In genomic region chr10:28214185-28214584, GRCh38 we compare ENCODE assay signal across 20 cellular contexts.
"Had no signal": no experiment of that assay in that cellular context is flagged by ENCODE, and none has a peak within 500 bp of the region (broad histone marks: within the 10 kb centered on the region; RNA-seq: fewer than 3 reads in every experiment).

No MANE protein-coding gene starts in this region.

- H3K4me1 ChIP-seq: parathyroid adenoma had no signal

- ATAC-seq: activated CD8-positive, alpha-beta T cell treated with anti-CD3 and anti-CD28 coated beads for 36 hours; activated T-helper 17 cell treated with anti-CD3 and anti-CD28 coated beads, Interleukin-2, amount 50 U/mL, for 72 hours; gastroesophageal sphincter; heart right ventricle; natural killer cell; stimulated activated memory B cell treated with anti-CD40 and anti-IgM and Interleukin-4, amounts not matched to agents 10 μg/mL and 1 μg/mL and 100 μg/mL, for 72 hours had no signal

- H3K4me3 ChIP-seq: gastroesophageal sphincter, heart right ventricle, sigmoid colon, thoracic aorta had no signal

- H3K27ac Mint-ChIP-seq: activated CD4-positive, alpha-beta T cell treated with anti-CD3 and anti-CD28 coated beads, Interleukin-2, amount 10 ng/mL, durations not matched to agents 24 days and 14 days; activated CD8-positive, alpha-beta T cell treated with anti-CD3 and anti-CD28 coated beads for 36 hours; activated naive CD8-positive, alpha-beta T cell treated with anti-CD3 and anti-CD28 coated beads, Interleukin-2, amount 10 ng/mL, durations not matched to agents 7 days and 5 days; activated T-helper 17 cell treated with anti-CD3 and anti-CD28 coated beads, Interleukin-2, amount 50 U/mL, for 72 hours; natural killer cell; stimulated activated memory B cell treated with anti-CD40 and anti-IgM and Interleukin-4, amounts not matched to agents 10 μg/mL and 1 μg/mL and 100 μg/mL, for 72 hours had no signal

- H3K27me3 ChIP-seq: gastroesophageal sphincter, heart right ventricle, neutrophil, sigmoid colon had no signal

- DNase-seq: activated CD4-positive, alpha-beta T cell treated with anti-CD3 and anti-CD28 coated beads, Interleukin-2, amount 10 ng/mL, durations not matched to agents 24 days and 14 days; activated CD8-positive, alpha-beta T cell treated with anti-CD3 and anti-CD28 coated beads for 36 hours; activated naive CD4-positive, alpha-beta T cell; activated naive CD8-positive, alpha-beta T cell treated with anti-CD3 and anti-CD28 coated beads, Interleukin-2, amount 10 ng/mL, durations not matched to agents 7 days and 5 days; activated T-cell treated with anti-CD3 and anti-CD28 coated beads, Interleukin-2, amount 50 U/mL, for 1 hour; amygdala; endodermal cell; erythroblast; heart right ventricle; mesendoderm; natural killer cell; sigmoid colon; stimulated activated CD4-positive, alpha-beta T cell treated with anti-CD3 and anti-CD28 coated beads, Interleukin-4, amount 100 ng/mL, for 24 hours; T1000 had no signal

- H3K36me3 ChIP-seq: gastroesophageal sphincter, heart right ventricle, neutrophil, sigmoid colon, thoracic aorta had no signal

- H3K4me3 Mint-ChIP-seq: activated CD4-positive, alpha-beta T cell treated with anti-CD3 and anti-CD28 coated beads, Interleukin-2, amount 10 ng/mL, durations not matched to agents 24 days and 14 days; activated CD8-positive, alpha-beta T cell treated with anti-CD3 and anti-CD28 coated beads for 36 hours; activated naive CD8-positive, alpha-beta T cell treated with anti-CD3 and anti-CD28 coated beads, Interleukin-2, amount 10 ng/mL, durations not matched to agents 7 days and 5 days; activated T-helper 17 cell treated with anti-CD3 and anti-CD28 coated beads, Interleukin-2, amount 50 U/mL, for 72 hours; endodermal cell; natural killer cell; stimulated activated memory B cell treated with anti-CD40 and anti-IgM and Interleukin-4, amounts not matched to agents 10 μg/mL and 1 μg/mL and 100 μg/mL, for 72 hours had no signal

- H3K27ac ChIP-seq: gastroesophageal sphincter, heart right ventricle, neutrophil, parathyroid adenoma, sigmoid colon, thoracic aorta had no signal

- H3K27me3 Mint-ChIP-seq: activated CD8-positive, alpha-beta T cell treated with anti-CD3 and anti-CD28 coated beads for 36 hours; activated naive CD8-positive, alpha-beta T cell treated with anti-CD3 and anti-CD28 coated beads, Interleukin-2, amount 10 ng/mL, durations not matched to agents 7 days and 5 days; activated T-helper 17 cell treated with anti-CD3 and anti-CD28 coated beads, Interleukin-2, amount 50 U/mL, for 72 hours; stimulated activated memory B cell treated with anti-CD40 and anti-IgM and Interleukin-4, amounts not matched to agents 10 μg/mL and 1 μg/mL and 100 μg/mL, for 72 hours had no signal

- H3K9me3 Mint-ChIP-seq: activated CD4-positive, alpha-beta T cell treated with anti-CD3 and anti-CD28 coated beads, Interleukin-2, amount 10 ng/mL, durations not matched to agents 24 days and 14 days; activated CD8-positive, alpha-beta T cell treated with anti-CD3 and anti-CD28 coated beads for 36 hours; activated naive CD8-positive, alpha-beta T cell treated with anti-CD3 and anti-CD28 coated beads, Interleukin-2, amount 10 ng/mL, durations not matched to agents 7 days and 5 days; activated T-helper 17 cell treated with anti-CD3 and anti-CD28 coated beads, Interleukin-2, amount 50 U/mL, for 72 hours; endodermal cell; natural killer cell; stimulated activated memory B cell treated with anti-CD40 and anti-IgM and Interleukin-4, amounts not matched to agents 10 μg/mL and 1 μg/mL and 100 μg/mL, for 72 hours had no signal

- H3K9me3 ChIP-seq: gastroesophageal sphincter, heart right ventricle, neutrophil, sigmoid colon, thoracic aorta had no signal

- H3K36me3 Mint-ChIP-seq: natural killer cell had no signal
